Comparison of ENCODE assay signal across 9 cellular contexts in the genomic region with DNA sequence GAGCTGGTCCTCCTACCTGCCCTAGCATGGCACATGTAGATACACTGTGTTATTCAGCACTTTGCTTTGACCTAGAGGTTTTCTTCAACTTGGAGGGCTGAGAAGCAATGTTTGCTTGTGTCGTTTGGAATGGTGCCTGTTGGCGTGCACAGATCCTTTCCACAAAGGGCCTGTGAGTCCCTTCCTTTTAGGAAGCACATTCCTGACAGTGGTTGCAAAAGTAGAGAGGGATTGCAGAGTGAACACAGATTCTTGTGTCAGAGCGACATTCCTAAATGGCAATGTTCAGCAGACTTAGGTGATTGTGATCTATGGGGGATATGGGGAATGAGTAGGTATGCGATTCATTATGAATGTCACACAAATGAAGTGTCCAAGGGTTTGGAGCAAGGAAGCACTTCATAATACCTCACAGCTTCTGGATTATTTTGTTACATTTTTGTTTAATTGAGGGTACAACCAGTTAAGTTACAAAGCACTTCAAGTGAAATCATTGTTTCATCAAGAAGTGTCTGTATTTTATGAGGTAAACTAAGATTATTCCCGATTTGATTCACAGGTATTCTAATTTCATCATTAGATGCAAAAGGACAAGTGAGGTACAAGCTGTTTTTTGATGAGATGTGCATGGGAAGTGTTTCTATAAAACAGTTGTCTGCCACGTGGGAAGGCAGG. TPM values are rescaled to one million over a fixed set of nuclear protein-coding genes. Genes with fewer than 3 reads are reported as not detected.
DNase-seq lines count a peak whose midpoint lies in the region; ATAC-seq and TF ChIP-seq lines count a peak whose summit lies in the region.
"Had no signal": no experiment of that assay in that cellular context is flagged by ENCODE, and none has a peak within 500 bp of the region (broad histone marks: within the 10 kb centered on the region; RNA-seq: fewer than 3 reads in every experiment).

No MANE protein-coding gene starts in this region.

- H3K36me3 ChIP-seq in right atrium auricular region (no peaks in the 10 kb centered on the region), skeletal muscle satellite cell (ENCODE audit: insufficient read depth, low read length) (no peaks in the 10 kb centered on the region)

- TF ChIP-seq CTCF in HFFc6 (IDR thresholded peaks at IDR 0.05): no peak
- TF ChIP-seq CTCF in activated CD8-positive, alpha-beta T cell treated with anti-CD3 and anti-CD28 coated beads for 36 hours (IDR thresholded peaks at IDR 0.05): no peak
- TF ChIP-seq CTCF in right atrium auricular region (IDR thresholded peaks at IDR 0.05): no peak

- H3K4me2 ChIP-seq in skeletal muscle satellite cell (ENCODE audit: low read length): peak overlapping the region; percentile 91

- no peak for DNase-seq in HFFc6
- DNase-seq in activated CD8-positive, alpha-beta T cell treated with anti-CD3 and anti-CD28 coated beads for 36 hours: no peak
- DNase-seq in right atrium auricular region (ENCODE audit: low spot score): no peak
- DNase-seq in NCI-H1092 (lab: John Stamatoyannopoulos, UW): no peak
- no peak for DNase-seq in H4 (ENCODE audit: low spot score)
- DNase-seq in NCI-H1694 (lab: John Stamatoyannopoulos, UW): no peak
- DNase-seq: GOT3 had no signal

- H3K27me3 ChIP-seq in right atrium auricular region (no peaks in the 10 kb centered on the region), skeletal muscle satellite cell (ENCODE audit: control insufficient read depth, insufficient read depth, low read length) (no peaks in the 10 kb centered on the region)

- H3K36me3 Mint-ChIP-seq in HFFc6 (ENCODE audit: low read depth): no peaks in the 10 kb centered on the region
- no peaks in the 10 kb centered on the region for H3K36me3 Mint-ChIP-seq in activated CD8-positive, alpha-beta T cell treated with anti-CD3 and anti-CD28 coated beads for 36 hours (ENCODE audit: low read depth)

- POLR2A ChIA-PET in activated CD8-positive, alpha-beta T cell treated with anti-CD3 and anti-CD28 coated beads for 36 hours (lab: Charles Lee): no interaction called here

- ATAC-seq in activated CD8-positive, alpha-beta T cell treated with anti-CD3 and anti-CD28 coated beads for 36 hours: no peak
- no peak for ATAC-seq in HG03469 (IDR thresholded peaks at IDR 0.05; ENCODE audit: unreplicated experiment)

- intact Hi-C loops in activated CD8-positive, alpha-beta T cell treated with anti-CD3 and anti-CD28 coated beads for 36 hours (cut with micrococcal nuclease): no loop called here

- H3K27ac ChIP-seq in right atrium auricular region: peak overlapping the region; percentile 74 to 82

- H3K4me3 Mint-ChIP-seq in HFFc6: peak overlapping the region; percentile 96
- peak overlapping the region; percentile 88 for H3K4me3 Mint-ChIP-seq in activated CD8-positive, alpha-beta T cell treated with anti-CD3 and anti-CD28 coated beads for 36 hours

- H3K4me1 Mint-ChIP-seq in HFFc6 (ENCODE audit: low read depth): peaks cover 47% of the 10 kb centered on the region
- peaks cover 39% of the 10 kb centered on the region for H3K4me1 Mint-ChIP-seq in activated CD8-positive, alpha-beta T cell treated with anti-CD3 and anti-CD28 coated beads for 36 hours (ENCODE audit: low read depth)

- CTCF ChIA-PET in activated CD8-positive, alpha-beta T cell treated with anti-CD3 and anti-CD28 coated beads for 36 hours (lab: Charles Lee): interaction anchor here (1.0 to 2.1 kb wide), 5 partner anchors 11 to 582 kb away, joined by 3 to 14 read pairs (median 3); no protein-coding TSS in a partner anchor

- peak overlapping the region; percentile 61 for H3K27ac Mint-ChIP-seq in HFFc6
- peak overlapping the region; percentile 63 for H3K27ac Mint-ChIP-seq in activated CD8-positive, alpha-beta T cell treated with anti-CD3 and anti-CD28 coated beads for 36 hours

- H3K4me1 ChIP-seq in right atrium auricular region (peaks cover 0 to 35% of the 10 kb centered on the region in 2 donors), skeletal muscle satellite cell (ENCODE audit: control insufficient read depth, insufficient read depth, low read length) (peaks cover 34% of the 10 kb centered on the region)

- H3K9me3 Mint-ChIP-seq in HFFc6: no peaks in the 10 kb centered on the region
- no peaks in the 10 kb centered on the region for H3K9me3 Mint-ChIP-seq in activated CD8-positive, alpha-beta T cell treated with anti-CD3 and anti-CD28 coated beads for 36 hours

- H3K27me3 Mint-ChIP-seq in HFFc6 (ENCODE audit: insufficient read depth): no peaks in the 10 kb centered on the region; the same call in 1 of the 2 replicates
- H3K27me3 Mint-ChIP-seq in activated CD8-positive, alpha-beta T cell treated with anti-CD3 and anti-CD28 coated beads for 36 hours: no peaks in the 10 kb centered on the region

- peak overlapping the region in 1 of 2 donors; percentile 62 for H3K4me3 ChIP-seq in right atrium auricular region
- peak overlapping the region; percentile 88 for H3K4me3 ChIP-seq in skeletal muscle satellite cell (ENCODE audit: low read length)

- no peak overlapping the region for H3K9ac ChIP-seq in skeletal muscle satellite cell (ENCODE audit: low read depth, low read length)

- no peaks in the 10 kb centered on the region for H3K9me3 ChIP-seq in right atrium auricular region
- H3K9me3 ChIP-seq in skeletal muscle satellite cell (replicated peaks; ENCODE audit: low read length): no peaks in the 10 kb centered on the region

RNA-seq across cellular contexts. Expression of a gene that starts 0.7 kb away (rescaled TPM):
- total RNA-seq in HFFc6 (2021; fragmentation: NEBNext Ultra II Directional; extraction: Animal tissue kit (Norgen Biotek cat#: 25700)): 1 to 10 TPM in 5 of 6 experiments, under 1 TPM in 1; 0.83 to 4.8 (median 1.2) TPM
- 1 to 10 TPM; 1.8 to 1.9 TPM for total RNA-seq in activated CD8-positive, alpha-beta T cell treated with anti-CD3 and anti-CD28 coated beads for 36 hours
- 10 to 100 TPM in 1 of 2 donors, 1 to 10 TPM in 1; 8.1 to 14.2 TPM for total RNA-seq in right atrium auricular region
- total RNA-seq in skeletal muscle satellite cell (2012; rRNA removed): 1.0 and 1.5 TPM in 2 replicates
- total RNA-seq in H4 (2014; rRNA removed; shearing (Covaris generic)): 0.27 and 0.31 TPM in 2 replicates
